21 cellular contexts compared by ENCODE assay signal in the genomic region with DNA sequence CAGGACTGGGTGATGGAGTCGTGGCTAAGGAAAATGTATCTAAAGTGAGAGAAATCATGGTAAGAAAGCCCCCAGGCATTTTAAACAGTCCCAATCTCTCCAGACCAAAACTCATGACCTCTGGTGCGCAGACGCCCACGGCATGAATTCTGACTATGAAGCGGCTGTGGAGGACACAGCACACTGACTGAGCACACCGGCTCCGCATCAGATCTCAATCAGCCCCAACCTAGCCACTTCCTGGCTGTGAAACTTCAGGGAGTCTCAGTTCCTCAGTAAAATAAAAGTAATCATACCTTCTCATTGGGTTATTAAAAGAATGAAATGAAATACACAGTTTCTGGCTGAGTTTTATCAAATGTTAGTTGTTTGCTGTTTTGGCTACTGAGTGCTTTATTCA. TPM values are rescaled to one million over a fixed set of nuclear protein-coding genes. Genes with fewer than 3 reads are reported as not detected.
A peak's percentile ranks its signal among the peaks of the same experiment; 100 is the strongest.
DNase-seq lines count a peak whose midpoint lies in the region; ATAC-seq, FAIRE-seq and TF ChIP-seq lines count a peak whose summit lies in the region.
"Had no signal": no experiment of that assay in that cellular context is flagged by ENCODE, and none has a peak within 500 bp of the region (broad histone marks: within the 10 kb centered on the region; RNA-seq: fewer than 3 reads in every experiment).

No MANE protein-coding gene starts in this region.

- TF ChIP-seq POLR2A in GM12891 (IDR thresholded peaks at IDR 0.05; ENCODE audit: low read depth, low read length) = no peak

- H3K27me3 Mint-ChIP-seq in activated CD4-positive, alpha-beta T cell treated with anti-CD3 and anti-CD28 coated beads, Interleukin-2, amount 10 ng/mL, durations not matched to agents 7 days and 5 days = no peaks in the 10 kb centered on the region
- peaks cover 0 to 9% (median 4%) of the 10 kb centered on the region in 3 donors for H3K27me3 Mint-ChIP-seq in immature natural killer cell (ENCODE audit: low read depth in 3 of 3)
- H3K27me3 Mint-ChIP-seq: brain had no signal

- peaks cover 31% of the 10 kb centered on the region for H3K36me3 Mint-ChIP-seq in activated CD4-positive, alpha-beta T cell treated with anti-CD3 and anti-CD28 coated beads, Interleukin-2, amount 10 ng/mL, durations not matched to agents 7 days and 5 days (ENCODE audit: low read depth)
- H3K36me3 Mint-ChIP-seq in immature natural killer cell = peaks cover 29 to 57% (median 35%) of the 10 kb centered on the region in 3 donors

- ATAC-seq in HG03378 (IDR thresholded peaks at IDR 0.05; ENCODE audit: unreplicated experiment) = peak; percentile 56
- ATAC-seq in GM19035 (IDR thresholded peaks at IDR 0.05; ENCODE audit: unreplicated experiment) = no peak
- ATAC-seq: left lobe of liver, psoas muscle had no signal

- H3K36me3 ChIP-seq in smooth muscle cell (ENCODE audit: low read depth) = no peaks in the 10 kb centered on the region

- H3K4me1 Mint-ChIP-seq in activated CD4-positive, alpha-beta T cell treated with anti-CD3 and anti-CD28 coated beads, Interleukin-2, amount 10 ng/mL, durations not matched to agents 7 days and 5 days = peaks cover 22% of the 10 kb centered on the region
- peaks cover 67 to 85% of the 10 kb centered on the region in 2 donors for H3K4me1 Mint-ChIP-seq in immature natural killer cell

- no peaks in the 10 kb centered on the region for H3K27me3 ChIP-seq in smooth muscle cell (ENCODE audit: low read depth)
- H3K27me3 ChIP-seq: Peyer's patch had no signal

- peaks cover 5% of the 10 kb centered on the region for H4K20me1 ChIP-seq in smooth muscle cell (ENCODE audit: low read depth)

- TF ChIP-seq CTCF in smooth muscle cell (IDR thresholded peaks at IDR 0.05; ENCODE audit: borderline replicate concordance, insufficient read depth, poor library complexity, severe bottlenecking) = no peak

- peaks cover 24% of the 10 kb centered on the region for H3K79me2 ChIP-seq in smooth muscle cell (ENCODE audit: low read depth)

- H3F3A ChIP-seq in smooth muscle cell (ENCODE audit: low read depth) = peaks cover 11% of the 10 kb centered on the region

- no peak overlapping the region for H3K4me3 ChIP-seq in smooth muscle cell
- H3K4me3 ChIP-seq: Peyer's patch, psoas muscle had no signal

- CTCF ChIA-PET in activated CD4-positive, alpha-beta T cell treated with anti-CD3 and anti-CD28 coated beads, Interleukin-2, amount 10 ng/mL, durations not matched to agents 7 days and 5 days (lab: Charles Lee) = no interaction called here

- WGBS in smooth muscle cell (ENCODE audit: low lambda C conversion rate) = 79% methylated on average over 7 of the region's 7 CpGs

- POLR2A ChIA-PET in activated CD4-positive, alpha-beta T cell treated with anti-CD3 and anti-CD28 coated beads, Interleukin-2, amount 10 ng/mL, durations not matched to agents 7 days and 5 days (lab: Charles Lee) = no interaction called here

- no peak overlapping the region for H2AFZ ChIP-seq in smooth muscle cell (ENCODE audit: low read depth)

- H3K27ac Mint-ChIP-seq in activated CD4-positive, alpha-beta T cell treated with anti-CD3 and anti-CD28 coated beads, Interleukin-2, amount 10 ng/mL, durations not matched to agents 7 days and 5 days = peak overlapping the region; percentile 42
- H3K27ac Mint-ChIP-seq in immature natural killer cell = peak overlapping the region; percentile 82 to 94 (median 86)

- no peak overlapping the region for H3K27ac ChIP-seq in smooth muscle cell (ENCODE audit: low read depth)
- H3K27ac ChIP-seq: Peyer's patch, psoas muscle had no signal

- no peaks in the 10 kb centered on the region for H3K9me3 ChIP-seq in smooth muscle cell (replicated peaks; ENCODE audit: low read depth)
- H3K9me3 ChIP-seq: Peyer's patch, psoas muscle had no signal

- no peak for FAIRE-seq in GM12891 (lab: Jason Lieb, UNC)
- FAIRE-seq: A204.1, urothelium cell line had no signal

- peaks cover 3% of the 10 kb centered on the region for H3K9me3 Mint-ChIP-seq in activated CD4-positive, alpha-beta T cell treated with anti-CD3 and anti-CD28 coated beads, Interleukin-2, amount 10 ng/mL, durations not matched to agents 7 days and 5 days
- no peaks in the 10 kb centered on the region for H3K9me3 Mint-ChIP-seq in immature natural killer cell
- H3K9me3 Mint-ChIP-seq: brain had no signal

- H3K4me3 Mint-ChIP-seq in activated CD4-positive, alpha-beta T cell treated with anti-CD3 and anti-CD28 coated beads, Interleukin-2, amount 10 ng/mL, durations not matched to agents 7 days and 5 days = no peak overlapping the region
- peak overlapping the region; percentile 53 to 78 (median 67) for H3K4me3 Mint-ChIP-seq in immature natural killer cell
- H3K4me3 Mint-ChIP-seq: brain had no signal

- no peak overlapping the region for H3K4me2 ChIP-seq in smooth muscle cell

- H3K9ac ChIP-seq in smooth muscle cell (ENCODE audit: low read depth) = no peak overlapping the region

- no peaks in the 10 kb centered on the region for H3K4me1 ChIP-seq in smooth muscle cell (ENCODE audit: low read depth)
- H3K4me1 ChIP-seq: Peyer's patch, psoas muscle had no signal

- no peak for DNase-seq in activated CD4-positive, alpha-beta T cell treated with anti-CD3 and anti-CD28 coated beads, Interleukin-2, amount 10 ng/mL, durations not matched to agents 7 days and 5 days
- DNase-seq in activated CD4-positive, alpha-beta T cell treated with anti-CD3 and anti-CD28 coated beads for 1 hour = no peak
- DNase-seq in GM12891 (ENCODE audit: insufficient read length, low spot score) (no peak), immature natural killer cell (no peak), pons (ENCODE audit: low spot score) (no peak), smooth muscle cell (lab: John Stamatoyannopoulos, UW; ENCODE audit: unreplicated experiment) (no peak)
- DNase-seq: activated effector memory CD4-positive, alpha-beta T cell treated with anti-CD3 and anti-CD28 coated beads, Interleukin-2, amount 50 U/mL, for 16 hours; AML-193; COR-L47; DMS79; GF-D8; NCI-H146; NK-92 treated with Interleukin-12 subunit alpha and Interleukin-12 subunit beta, amount 100 ng/mL, for 24 hours; Peyer's patch; psoas muscle had no signal

TF ChIP-seq in GM12891, 5 proteins besides CTCF, POLR2A, EP300 and RAD21:
- peak; percentile 73 for TF ChIP-seq SPI1 (IDR thresholded peaks at IDR 0.05; ENCODE audit: low read depth, low read length)
- no peak for TF ChIP-seq POLR2AphosphoS5 (IDR thresholded peaks at IDR 0.05; ENCODE audit: low read depth, low read length)

RNA-seq across cellular contexts. Expression of a gene that starts 38.7 kb away (rescaled TPM):
- total RNA-seq in activated CD4-positive, alpha-beta T cell treated with anti-CD3 and anti-CD28 coated beads, Interleukin-2, amount 10 ng/mL, durations not matched to agents 7 days and 5 days = 10 to 100 TPM; 56.8 to 64.5 TPM
- 19.0 TPM for polyA plus RNA-seq in GM12891 (2012; ENCODE audit: low read depth, missing spikeins)
- polyA plus RNA-seq in immature natural killer cell = 100 to 1,000 TPM in 1 of 3 donors, 10 to 100 TPM in 2; 60.8 to 112 (median 66.5) TPM
- 74.9 and 78.2 TPM in 2 replicates for total RNA-seq in smooth muscle cell
- 41.5 and 49.2 TPM in 2 replicates for polyA plus RNA-seq in smooth muscle cell

RNA-seq across cellular contexts. Expression of a gene that starts 39.3 kb away (rescaled TPM):
- total RNA-seq in activated CD4-positive, alpha-beta T cell treated with anti-CD3 and anti-CD28 coated beads, Interleukin-2, amount 10 ng/mL, durations not matched to agents 7 days and 5 days = 10 to 100 TPM; 85.5 to 86.8 TPM
- polyA plus RNA-seq in GM12891 (2012; ENCODE audit: low read depth, missing spikeins) = 54.3 TPM
- 10 to 100 TPM in 2 of 3 donors, 1 to 10 TPM in 1; 5.8 to 32.9 (median 13.2) TPM for polyA plus RNA-seq in immature natural killer cell
- 32.9 and 45.0 TPM in 2 replicates for total RNA-seq in smooth muscle cell
- polyA plus RNA-seq in smooth muscle cell = 14.6 and 22.7 TPM in 2 replicates
